Comparison of ENCODE assay signal across 8 cellular contexts in genomic region chr17:75130632-75131277, GRCh38. TPM values are rescaled to one million over a fixed set of nuclear protein-coding genes. Genes with fewer than 3 reads are reported as not detected.
DNase-seq lines count a peak whose midpoint lies in the region; ATAC-seq lines count a peak whose summit lies in the region.

No MANE protein-coding gene starts in this region.

- peak overlapping the region; percentile 87 for H3K27ac Mint-ChIP-seq in stimulated activated memory B cell treated with anti-CD40 and anti-IgM and Interleukin-4, amounts not matched to agents 10 μg/mL and 1 μg/mL and 100 μg/mL, for 72 hours

- no peaks in the 10 kb centered on the region for H3K9me3 Mint-ChIP-seq in stimulated activated memory B cell treated with anti-CD40 and anti-IgM and Interleukin-4, amounts not matched to agents 10 μg/mL and 1 μg/mL and 100 μg/mL, for 72 hours

- H3K4me3 ChIP-seq in ectodermal cell (ENCODE audit: insufficient read depth, low read depth, low read length): peak overlapping the region; percentile 90

- ATAC-seq in stimulated activated memory B cell treated with anti-CD40 and anti-IgM and Interleukin-4, amounts not matched to agents 10 μg/mL and 1 μg/mL and 100 μg/mL, for 72 hours: peak; percentile 69

- peaks cover 17% of the 10 kb centered on the region for H3K36me3 Mint-ChIP-seq in stimulated activated memory B cell treated with anti-CD40 and anti-IgM and Interleukin-4, amounts not matched to agents 10 μg/mL and 1 μg/mL and 100 μg/mL, for 72 hours

- DNase-seq in Caki2 (ENCODE audit: low read depth) (peak; percentile 79), H4 (ENCODE audit: low spot score) (peak; percentile 79), NCI-H2227 (lab: John Stamatoyannopoulos, UW; ENCODE audit: unreplicated experiment) (peak; percentile 84), medulla oblongata (ENCODE audit: extremely low spot score) (peak; percentile 57), 8988T (no peak)
- DNase-seq in activated CD4-positive, alpha-beta T cell treated with anti-CD3 and anti-CD28 coated beads, Interleukin-2, amount 50 U/mL, for 24 hours (ENCODE audit: low read depth in 1 of 2, low spot score in 1 of 2): peak; percentile 36 to 39

- in situ Hi-C loops in Caki2 (cut with HindIII; ENCODE audit: low pct_unique_long_range_greater_than_20kb, low sequenced_read_pairs): no loop called here

- H3K4me1 Mint-ChIP-seq in stimulated activated memory B cell treated with anti-CD40 and anti-IgM and Interleukin-4, amounts not matched to agents 10 μg/mL and 1 μg/mL and 100 μg/mL, for 72 hours: peaks cover 36% of the 10 kb centered on the region

- WGBS in ectodermal cell, 2 experiments: 10 to 11% methylated on average over 29 of the region's 29 CpGs

- peaks cover 18% of the 10 kb centered on the region for H3K36me3 ChIP-seq in ectodermal cell (ENCODE audit: control insufficient read depth, insufficient read depth, low read length)

- H3K27me3 Mint-ChIP-seq in stimulated activated memory B cell treated with anti-CD40 and anti-IgM and Interleukin-4, amounts not matched to agents 10 μg/mL and 1 μg/mL and 100 μg/mL, for 72 hours: no peaks in the 10 kb centered on the region

- peak overlapping the region; percentile 92 for H3K4me3 Mint-ChIP-seq in stimulated activated memory B cell treated with anti-CD40 and anti-IgM and Interleukin-4, amounts not matched to agents 10 μg/mL and 1 μg/mL and 100 μg/mL, for 72 hours

- H3K27ac ChIP-seq in ectodermal cell (ENCODE audit: insufficient read depth, low read depth, low read length, poor library complexity, severe bottlenecking): peak overlapping the region; percentile 90

- H3K27me3 ChIP-seq in ectodermal cell (ENCODE audit: control insufficient read depth, insufficient read depth, low read length, poor library complexity, severe bottlenecking): no peaks in the 10 kb centered on the region

- H3K9me3 ChIP-seq in ectodermal cell (ENCODE audit: control insufficient read depth, low read length): no peaks in the 10 kb centered on the region

- peaks cover 6% of the 10 kb centered on the region for H3K4me1 ChIP-seq in ectodermal cell (ENCODE audit: control insufficient read depth, insufficient read depth, low read length)

RNA-seq across cellular contexts. Expression of gene NT5C, which starts 0.8 kb away (rescaled TPM):
- total RNA-seq in Caki2 (2014; rRNA removed; shearing (Covaris generic); ENCODE audit: low replicate concordance): 135 and 304 TPM in 2 replicates
- 122 and 134 TPM in 2 replicates for total RNA-seq in H4 (2014; rRNA removed; shearing (Covaris generic))
- polyA plus RNA-seq in ectodermal cell (2013, experiment 1 of 4): 56.8 TPM
- 54.7 TPM for polyA plus RNA-seq in ectodermal cell (2013, experiment 2 of 4)
- polyA plus RNA-seq in ectodermal cell (2013, experiment 3 of 4): 60.6 TPM
- polyA plus RNA-seq in ectodermal cell (2013, experiment 4 of 4): 68.0 TPM

RNA-seq across cellular contexts. Expression of gene ARMC7, which starts 21.0 kb away (rescaled TPM):
- total RNA-seq in Caki2 (2014; rRNA removed; shearing (Covaris generic); ENCODE audit: low replicate concordance): 15.8 and 17.4 TPM in 2 replicates
- 4.0 and 5.2 TPM in 2 replicates for total RNA-seq in H4 (2014; rRNA removed; shearing (Covaris generic))
- 18.0 TPM for polyA plus RNA-seq in ectodermal cell (2013, experiment 1 of 4)
- 18.4 TPM for polyA plus RNA-seq in ectodermal cell (2013, experiment 2 of 4)
- polyA plus RNA-seq in ectodermal cell (2013, experiment 3 of 4): 14.3 TPM
- 14.3 TPM for polyA plus RNA-seq in ectodermal cell (2013, experiment 4 of 4)

RNA-seq across cellular contexts. Expression of gene JPT1, which starts 23.6 kb away (rescaled TPM):
- total RNA-seq in Caki2 (2014; rRNA removed; shearing (Covaris generic); ENCODE audit: low replicate concordance): 276 and 299 TPM in 2 replicates
- total RNA-seq in H4 (2014; rRNA removed; shearing (Covaris generic)): 324 and 466 TPM in 2 replicates
- 265 TPM for polyA plus RNA-seq in ectodermal cell (2013, experiment 1 of 4)
- polyA plus RNA-seq in ectodermal cell (2013, experiment 2 of 4): 217 TPM
- polyA plus RNA-seq in ectodermal cell (2013, experiment 3 of 4): 231 TPM
- 240 TPM for polyA plus RNA-seq in ectodermal cell (2013, experiment 4 of 4)

RNA-seq across cellular contexts. Expression of gene SLC16A5, which starts 43.0 kb away (rescaled TPM):
- 3.0 and 4.4 TPM in 2 replicates for total RNA-seq in Caki2 (2014; rRNA removed; shearing (Covaris generic); ENCODE audit: low replicate concordance)
- not detected in 2 replicates for total RNA-seq in H4 (2014; rRNA removed; shearing (Covaris generic))
- polyA plus RNA-seq in ectodermal cell (2013, experiment 1 of 4): 11.2 TPM
- 14.6 TPM for polyA plus RNA-seq in ectodermal cell (2013, experiment 2 of 4)
- 11.8 TPM for polyA plus RNA-seq in ectodermal cell (2013, experiment 3 of 4)
- 11.7 TPM for polyA plus RNA-seq in ectodermal cell (2013, experiment 4 of 4)

RNA-seq across cellular contexts. Expression of gene SUMO2, which starts 52.0 kb away (rescaled TPM):
- 157 and 161 TPM in 2 replicates for total RNA-seq in Caki2 (2014; rRNA removed; shearing (Covaris generic); ENCODE audit: low replicate concordance)
- total RNA-seq in H4 (2014; rRNA removed; shearing (Covaris generic)): 160 and 193 TPM in 2 replicates
- polyA plus RNA-seq in ectodermal cell (2013, experiment 1 of 4): 886 TPM
- 882 TPM for polyA plus RNA-seq in ectodermal cell (2013, experiment 2 of 4)
- polyA plus RNA-seq in ectodermal cell (2013, experiment 3 of 4): 670 TPM
- polyA plus RNA-seq in ectodermal cell (2013, experiment 4 of 4): 770 TPM
